ENCODE assay signal across 18 cellular contexts in the genomic region with DNA sequence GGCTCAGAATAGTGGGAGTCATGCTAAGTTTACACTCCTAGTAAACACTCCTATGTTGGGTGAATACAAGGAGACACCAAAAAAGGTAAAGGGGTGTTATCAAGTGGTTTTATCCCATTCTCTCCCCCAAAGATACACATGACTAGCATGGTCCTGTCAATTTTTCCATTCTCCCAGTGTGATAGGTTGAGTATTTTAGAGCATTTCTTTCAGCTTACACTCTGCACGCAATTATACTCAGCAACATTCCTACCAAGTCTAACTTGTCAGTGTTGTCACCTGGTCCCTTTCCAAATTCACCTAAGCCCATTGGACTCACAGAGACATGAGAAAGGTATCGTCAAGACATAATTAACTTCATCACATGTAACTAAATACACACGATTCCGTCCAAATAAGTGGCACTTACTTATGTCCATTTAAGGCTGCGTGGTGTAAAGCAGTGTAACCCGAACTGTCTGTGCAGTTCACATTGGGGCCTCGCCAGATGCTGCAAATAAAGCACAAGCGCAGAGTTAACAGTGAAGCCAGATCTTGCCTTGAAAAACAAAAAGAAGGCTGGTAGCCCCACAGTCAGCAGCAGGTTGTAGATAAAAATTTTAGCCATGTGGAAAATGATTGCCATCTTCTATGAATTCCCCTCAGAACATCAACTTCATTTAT.
A peak's percentile ranks its signal among the peaks of the same experiment; 100 is the strongest.
DNase-seq lines count a peak whose midpoint lies in the region; ATAC-seq and TF ChIP-seq lines count a peak whose summit lies in the region.
"Had no signal": no experiment of that assay in that cellular context is flagged by ENCODE, and none has a peak within 500 bp of the region (broad histone marks: within the 10 kb centered on the region; RNA-seq: fewer than 3 reads in every experiment).

No MANE protein-coding gene starts in this region.

- no peak overlapping the region for H3K4me3 Mint-ChIP-seq in activated naive CD8-positive, alpha-beta T cell treated with anti-CD3 and anti-CD28 coated beads, Interleukin-2, amount 50 U/mL, for 24 hours
- H3K4me3 Mint-ChIP-seq: activated CD4-positive, alpha-beta T cell treated with anti-CD3 and anti-CD28 coated beads, Interleukin-2, amount 10 ng/mL, durations not matched to agents 7 days and 5 days had no signal

- no peaks in the 10 kb centered on the region for H3K36me3 Mint-ChIP-seq in activated naive CD8-positive, alpha-beta T cell treated with anti-CD3 and anti-CD28 coated beads, Interleukin-2, amount 50 U/mL, for 24 hours (ENCODE audit: low read depth)

- no peaks in the 10 kb centered on the region for H3K9me3 Mint-ChIP-seq in activated naive CD8-positive, alpha-beta T cell treated with anti-CD3 and anti-CD28 coated beads, Interleukin-2, amount 50 U/mL, for 24 hours
- H3K9me3 Mint-ChIP-seq: activated CD4-positive, alpha-beta T cell treated with anti-CD3 and anti-CD28 coated beads, Interleukin-2, amount 10 ng/mL, durations not matched to agents 7 days and 5 days had no signal

- H3K4me1 ChIP-seq in adipocyte (ENCODE audit: control insufficient read depth, insufficient read depth, low read length): no peaks in the 10 kb centered on the region
- peaks cover 0 to 14% (median 7%) of the 10 kb centered on the region in 4 donors for H3K4me1 ChIP-seq in sigmoid colon
- H3K4me1 ChIP-seq in adrenal gland (replicated peaks in 1 of 2): no peaks in the 10 kb centered on the region
- H3K4me1 ChIP-seq: colonic mucosa, right lobe of liver had no signal

- H3K9ac ChIP-seq in adipocyte (ENCODE audit: low read length): no peak overlapping the region

- H3K36me3 ChIP-seq in adipocyte (ENCODE audit: control insufficient read depth, insufficient read depth, low read length, severe bottlenecking) (no peaks in the 10 kb centered on the region), sigmoid colon (no peaks in the 10 kb centered on the region), adrenal gland (replicated peaks in 1 of 2) (no peaks in the 10 kb centered on the region)
- H3K36me3 ChIP-seq: colonic mucosa, MG63, neutrophil, right lobe of liver had no signal

- H3K27me3 ChIP-seq in adipocyte (replicated peaks; ENCODE audit: control insufficient read depth, insufficient read depth, low read length) (no peaks in the 10 kb centered on the region), sigmoid colon (no peaks in the 10 kb centered on the region), adrenal gland (no peaks in the 10 kb centered on the region)
- H3K27me3 ChIP-seq: colonic mucosa, MG63, neutrophil, right lobe of liver had no signal

- TF ChIP-seq POLR2A in sigmoid colon (IDR thresholded peaks at IDR 0.05): no peak
- TF ChIP-seq POLR2A in adrenal gland (IDR thresholded peaks at IDR 0.05): no peak

- ATAC-seq in activated naive CD8-positive, alpha-beta T cell treated with anti-CD3 and anti-CD28 coated beads, Interleukin-2, amount 50 U/mL, for 24 hours: no peak
- no peak for ATAC-seq in HG03457 (IDR thresholded peaks at IDR 0.05; ENCODE audit: unreplicated experiment)
- ATAC-seq: left colon, right lobe of liver had no signal

- H3K9me3 ChIP-seq in adipocyte (ENCODE audit: control insufficient read depth, low read length): no peaks in the 10 kb centered on the region
- H3K9me3 ChIP-seq in sigmoid colon: no peaks in the 10 kb centered on the region
- H3K9me3 ChIP-seq in adrenal gland (replicated peaks in 1 of 3): no peaks in the 10 kb centered on the region
- H3K9me3 ChIP-seq: colonic mucosa, MG63, neutrophil, right lobe of liver had no signal

- no peaks in the 10 kb centered on the region for H3K4me1 Mint-ChIP-seq in activated naive CD8-positive, alpha-beta T cell treated with anti-CD3 and anti-CD28 coated beads, Interleukin-2, amount 50 U/mL, for 24 hours
- H3K4me1 Mint-ChIP-seq: activated CD4-positive, alpha-beta T cell treated with anti-CD3 and anti-CD28 coated beads, Interleukin-2, amount 10 ng/mL, durations not matched to agents 7 days and 5 days had no signal

- H3K27ac Mint-ChIP-seq in activated naive CD8-positive, alpha-beta T cell treated with anti-CD3 and anti-CD28 coated beads, Interleukin-2, amount 50 U/mL, for 24 hours: no peak overlapping the region
- H3K27ac Mint-ChIP-seq: activated CD4-positive, alpha-beta T cell treated with anti-CD3 and anti-CD28 coated beads, Interleukin-2, amount 10 ng/mL, durations not matched to agents 7 days and 5 days had no signal

- no peak for TF ChIP-seq EP300 in sigmoid colon (IDR thresholded peaks at IDR 0.05)

- H3K4me3 ChIP-seq in LNCaP clone FGC (ENCODE audit: low read depth, low read length): no peak overlapping the region
- H3K4me3 ChIP-seq in adipocyte (ENCODE audit: low read length): no peak overlapping the region
- H3K4me3 ChIP-seq in sigmoid colon: peak overlapping the region in 3 of 4 donors; percentile 25 to 29 (median 27)
- H3K4me3 ChIP-seq in adrenal gland: no peak overlapping the region
- H3K4me3 ChIP-seq: colonic mucosa, MG63, right lobe of liver had no signal

- peak overlapping the region in 3 of 4 donors; percentile 47 to 58 (median 55) for H3K27ac ChIP-seq in sigmoid colon
- no peak overlapping the region for H3K27ac ChIP-seq in adrenal gland
- H3K27ac ChIP-seq: colonic mucosa, neutrophil, right lobe of liver had no signal

- peaks cover 3% of the 10 kb centered on the region for H3K27me3 Mint-ChIP-seq in activated naive CD8-positive, alpha-beta T cell treated with anti-CD3 and anti-CD28 coated beads, Interleukin-2, amount 50 U/mL, for 24 hours
- H3K27me3 Mint-ChIP-seq: activated CD4-positive, alpha-beta T cell treated with anti-CD3 and anti-CD28 coated beads, Interleukin-2, amount 10 ng/mL, durations not matched to agents 7 days and 5 days had no signal

- DNase-seq in LNCaP clone FGC (ENCODE audit: low read depth) (peak; percentile 30), NCI-H2081 treated with DMSO at 0.1 percent for 48 hours (lab: John Stamatoyannopoulos, UW) (peak; percentile 73), adipocyte (ENCODE audit: low read depth) (peak; percentile 34), sigmoid colon (no peak), adrenal gland (no peak)
- no peak for DNase-seq in activated naive CD8-positive, alpha-beta T cell treated with anti-CD3 and anti-CD28 coated beads, Interleukin-2, amount 50 U/mL, for 24 hours
- no peak for DNase-seq in activated CD4-positive, alpha-beta T cell treated with anti-CD3 and anti-CD28 coated beads for 1 hour
- DNase-seq: activated CD4-positive, alpha-beta T cell treated with anti-CD3 and anti-CD28 coated beads, Interleukin-2, amount 10 ng/mL, durations not matched to agents 7 days and 5 days; colonic mucosa; foreskin melanocyte; MG63; NCI-H526 treated with DMSO at 0.1 percent for 48 hours; right lobe of liver; substantia nigra; SW 1271 had no signal

- TF ChIP-seq CTCF in LNCaP clone FGC (IDR thresholded peaks at IDR 0.05; ENCODE audit: control insufficient read depth, extremely low read depth, insufficient read depth) (no peak), sigmoid colon (IDR thresholded peaks at IDR 0.05) (no peak), adrenal gland (IDR thresholded peaks at IDR 0.05) (no peak)

- 75 to 76% methylated on average over 8 of the region's 8 CpGs for WGBS in sigmoid colon, 2 donors
- 77 to 81% (median 80%) methylated on average over 8 of the region's 8 CpGs for WGBS in adrenal gland, 4 donors

- intact Hi-C loops in sigmoid colon (cut with DNase I): loop anchor here (5.0 kb wide), 1 partner anchor 87 kb away; no protein-coding TSS in a partner anchor
- intact Hi-C loops in adrenal gland (cut with DNase I): no loop called here

Comparison
In these comparisons a context has a peak if more than half of its experiments do, and no peak if none do; other contexts are left out.
1. DNase-seq: peak in LNCaP clone FGC (single experiment), NCI-H2081 treated with DMSO at 0.1 percent for 48 hours (single experiment) and adipocyte (single experiment); none in sigmoid colon (single experiment), activated naive CD8-positive, alpha-beta T cell treated with anti-CD3 and anti-CD28 coated beads, Interleukin-2, amount 50 U/mL, for 24 hours (single experiment), adrenal gland (0 of 7) and activated CD4-positive, alpha-beta T cell treated with anti-CD3 and anti-CD28 coated beads for 1 hour (single experiment).
2. H3K4me3 ChIP-seq: peak in sigmoid colon (3 of 4); none in LNCaP clone FGC (single experiment), adipocyte (single experiment) and adrenal gland (0 of 4).
3. H3K27ac ChIP-seq: peak in sigmoid colon (3 of 4); none in adrenal gland (0 of 5).